In genomic region chr6:79048611-79049010, GRCh38 we compare ENCODE assay signal across 8 cellular contexts. TPM values are rescaled to one million over a fixed set of nuclear protein-coding genes. Genes with fewer than 3 reads are reported as not detected.
DNase-seq lines count a peak whose midpoint lies in the region; ATAC-seq and TF ChIP-seq lines count a peak whose summit lies in the region.

No MANE protein-coding gene starts in this region.

- no peak overlapping the region for H3K4me3 ChIP-seq in WI38 (ENCODE audit: low read depth, low read length)

- no peak overlapping the region for H3K4me3 Mint-ChIP-seq in Calu3 (ENCODE audit: low read depth, unreplicated experiment)

- peaks cover 4% of the 10 kb centered on the region for H3K9me3 Mint-ChIP-seq in Calu3 (ENCODE audit: low read depth, unreplicated experiment)

- BruUV-seq in Calu3 (replicated peaks; lab: Mats Ljungman, UMichigan) = no TSS peak

- H3K36me3 Mint-ChIP-seq in Calu3 (ENCODE audit: insufficient read depth, unreplicated experiment) = peaks cover 25% of the 10 kb centered on the region

- ATAC-seq in left lobe of liver = peak; percentile 42
- no peak for ATAC-seq in HG02938 (IDR thresholded peaks at IDR 0.05; ENCODE audit: unreplicated experiment)

- CTCF ChIA-PET in Calu3 (lab: Charles Lee) = interaction anchor here (0.8 kb wide), 3 partner anchors 9 to 423 kb away, joined by 3 to 5 read pairs (median 3); no protein-coding TSS in a partner anchor

- no peaks in the 10 kb centered on the region for H3K27me3 Mint-ChIP-seq in Calu3 (ENCODE audit: unreplicated experiment)

- intact Hi-C loops in Calu3 (cut with micrococcal nuclease; ENCODE audit: unreplicated experiment) = loop anchor here (5.0 kb wide), 1 partner anchor 36 kb away; no protein-coding TSS in a partner anchor

- H3K27ac Mint-ChIP-seq in Calu3 (ENCODE audit: unreplicated experiment) = no peak overlapping the region

- DNase-seq in Calu3 = peak; percentile 30
- DNase-seq in HT1080 (ENCODE audit: low read depth) = peak; percentile 25
- DNase-seq in left lobe of liver (ENCODE audit: low spot score) = no peak
- no peak for DNase-seq in islet precursor cell
- DNase-seq in anterior cingulate cortex (lab: John Stamatoyannopoulos, UW) = no peak
- DNase-seq in NCI-H1436 treated with DMSO at 0.1 percent for 48 hours (lab: John Stamatoyannopoulos, UW) = no peak

- H3K4me1 Mint-ChIP-seq in Calu3 (ENCODE audit: low read depth, unreplicated experiment) = peaks cover 16% of the 10 kb centered on the region

- no peak for TF ChIP-seq CTCF in Calu3 (IDR thresholded peaks at IDR 0.05; ENCODE audit: unreplicated experiment)
- 0 out of 2 replicates have a peak, but pooled peaks have one; percentile 43 for TF ChIP-seq CTCF in WI38 (IDR thresholded peaks at IDR 0.05; ENCODE audit: low read depth, low read length)

RNA-seq across cellular contexts. Expression of gene PHIP, which starts 29.4 kb away (rescaled TPM):
- total RNA-seq in Calu3 (2022) (43.3 and 50.8 TPM in 2 replicates), left lobe of liver (4.9 TPM)
- total RNA-seq in HT1080 (2014; rRNA removed; shearing (Covaris generic)) = 10.3 and 11.3 TPM in 2 replicates
- 7.3 and 10.6 TPM in 2 replicates for polyA plus RNA-seq in HT1080 (2015; cell fraction: cytosol; rRNA removed)
- polyA plus RNA-seq in HT1080 (2015; cell fraction: nucleus; rRNA removed) = 35.0 and 38.9 TPM in 2 replicates

Comparison
In these comparisons a context has a peak if more than half of its experiments do, and no peak if none do; other contexts are left out.
1. DNase-seq: peak in Calu3 (single experiment) and HT1080 (single experiment); none in left lobe of liver (single experiment), islet precursor cell (single experiment), anterior cingulate cortex (0 of 58) and NCI-H1436 treated with DMSO at 0.1 percent for 48 hours (single experiment).